17 cellular contexts compared by ENCODE assay signal in genomic region chr10:44056206-44056605, GRCh38.
"Had no signal": no experiment of that assay in that cellular context is flagged by ENCODE, and none has a peak within 500 bp of the region (broad histone marks: within the 10 kb centered on the region; RNA-seq: fewer than 3 reads in every experiment).

No MANE protein-coding gene starts in this region.

- H3K9me3 ChIP-seq: left lung, mucosa of descending colon, ovary had no signal

- H3K9me3 Mint-ChIP-seq: activated naive CD4-positive, alpha-beta T cell treated with anti-CD3 and anti-CD28 coated beads, Interleukin-2, amount 50 U/mL, for 72 hours; stimulated activated naive B cell treated with anti-CD40 and anti-IgM and Interleukin-4, amounts not matched to agents 10 μg/mL and 1 μg/mL and 100 μg/mL, for 72 hours had no signal

- H3K36me3 ChIP-seq: left lung, neural progenitor cell, ovary, WERI-Rb-1 had no signal

- H3K36me3 Mint-ChIP-seq: activated naive CD4-positive, alpha-beta T cell treated with anti-CD3 and anti-CD28 coated beads, Interleukin-2, amount 50 U/mL, for 72 hours; naive B cell; stimulated activated naive B cell treated with anti-CD40 and anti-IgM and Interleukin-4, amounts not matched to agents 10 μg/mL and 1 μg/mL and 100 μg/mL, for 72 hours had no signal

- H3K27me3 ChIP-seq: neural progenitor cell, ovary had no signal

- DNase-seq: activated CD4-positive, alpha-beta T cell treated with anti-CD3 and anti-CD28 coated beads for 1 hour; activated CD8-positive, alpha-beta memory T cell treated with anti-CD3 and anti-CD28 coated beads for 24 hours; activated gamma-delta T cell; amygdala; caudate nucleus; dorsolateral prefrontal cortex; foreskin melanocyte; glutamatergic neuron; left lung; mucosa of descending colon; naive B cell; ovary; stimulated activated naive B cell treated with anti-CD40 and anti-IgM and Interleukin-4, amounts not matched to agents 10 μg/mL and 1 μg/mL and 100 μg/mL, for 72 hours; T-helper 2 cell; WERI-Rb-1 had no signal

- H3K4me3 ChIP-seq: dorsolateral prefrontal cortex, left lung, mucosa of descending colon, neural progenitor cell, ovary had no signal

- H3K27me3 Mint-ChIP-seq: naive B cell had no signal

- H3K27ac Mint-ChIP-seq: activated naive CD4-positive, alpha-beta T cell treated with anti-CD3 and anti-CD28 coated beads, Interleukin-2, amount 50 U/mL, for 72 hours; naive B cell; stimulated activated naive B cell treated with anti-CD40 and anti-IgM and Interleukin-4, amounts not matched to agents 10 μg/mL and 1 μg/mL and 100 μg/mL, for 72 hours had no signal

- H3K27ac ChIP-seq: dorsolateral prefrontal cortex, left lung, neural progenitor cell, ovary, WERI-Rb-1 had no signal

- H3K4me1 Mint-ChIP-seq: naive B cell; stimulated activated naive B cell treated with anti-CD40 and anti-IgM and Interleukin-4, amounts not matched to agents 10 μg/mL and 1 μg/mL and 100 μg/mL, for 72 hours had no signal

- H3K4me3 Mint-ChIP-seq: naive B cell; neural progenitor cell; stimulated activated naive B cell treated with anti-CD40 and anti-IgM and Interleukin-4, amounts not matched to agents 10 μg/mL and 1 μg/mL and 100 μg/mL, for 72 hours had no signal

- H3K4me1 ChIP-seq: left lung had no signal
